9 cellular contexts compared by ENCODE assay signal in the genomic region with DNA sequence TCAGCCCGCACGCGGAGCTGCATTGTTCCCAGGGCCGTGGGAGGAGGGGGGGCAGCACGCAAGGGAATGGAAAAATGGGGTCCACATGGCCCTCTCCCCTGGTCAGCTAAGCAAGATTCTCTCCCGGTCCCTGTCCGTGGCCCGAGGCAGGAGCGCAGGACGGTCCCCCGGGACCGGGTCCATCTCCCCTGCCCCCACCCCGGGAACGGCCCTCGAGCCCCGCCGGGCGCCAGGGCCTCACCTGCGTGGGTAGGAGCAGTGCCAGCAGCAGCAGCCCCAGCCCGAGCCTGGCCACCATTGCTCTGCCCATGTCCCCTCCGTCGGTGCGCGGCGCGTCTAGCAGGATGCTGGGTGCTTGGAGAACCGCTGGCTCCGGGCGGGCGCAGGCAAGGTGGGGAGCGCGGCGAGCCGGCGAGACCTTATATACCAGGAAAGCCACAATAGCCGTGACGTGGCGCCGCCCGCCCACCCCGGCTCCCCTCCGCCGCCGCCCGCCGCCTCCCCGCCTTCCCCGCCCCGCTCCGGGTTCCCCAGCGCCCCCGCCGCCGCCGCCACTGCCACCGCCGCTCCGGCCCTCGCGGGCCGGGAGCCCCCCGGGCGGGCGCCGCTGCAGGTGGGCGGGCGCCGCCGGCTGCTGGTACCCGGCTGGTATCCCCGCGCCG. TPM values are rescaled to one million over a fixed set of nuclear protein-coding genes. Genes with fewer than 3 reads are reported as not detected.
A peak's percentile ranks its signal among the peaks of the same experiment; 100 is the strongest.
DNase-seq lines count a peak whose midpoint lies in the region; ATAC-seq lines count a peak whose summit lies in the region.
"Had no signal": no experiment of that assay in that cellular context is flagged by ENCODE, and none has a peak within 500 bp of the region (broad histone marks: within the 10 kb centered on the region; RNA-seq: fewer than 3 reads in every experiment).

A gene with protein sequence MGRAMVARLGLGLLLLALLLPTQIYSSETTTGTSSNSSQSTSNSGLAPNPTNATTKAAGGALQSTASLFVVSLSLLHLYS (minus strand): TSS at position 393 of the 662 bp plus-strand sequence. CDS start 83 bp downstream, at position 310.

- no peaks in the 10 kb centered on the region for H3K4me1 Mint-ChIP-seq in immature natural killer cell

- peaks cover 0 to 2% (median 0%) of the 10 kb centered on the region in 6 donors for H3K9me3 Mint-ChIP-seq in immature natural killer cell

- no peaks in the 10 kb centered on the region for H3K36me3 Mint-ChIP-seq in immature natural killer cell

- H3K4me3 Mint-ChIP-seq in immature natural killer cell = peak within 1 kb of the TSS in 4 of 5 donors; percentile 20 to 48 (median 30)

- no peak within 1 kb of the TSS for H3K27ac Mint-ChIP-seq in immature natural killer cell

- WGBS in adipose tissue, 3 donors = 1% methylated on average over 43 to 73 of the region's 73 CpGs

- H3K27me3 Mint-ChIP-seq in immature natural killer cell (ENCODE audit: low read depth in 3 of 3) = peaks cover 12 to 36% (median 19%) of the 10 kb centered on the region in 3 donors

- peak; percentile 32 for ATAC-seq in HG02885 (IDR thresholded peaks at IDR 0.05; ENCODE audit: poor library complexity, unreplicated experiment)

- no peak within 1 kb of the TSS for H3K27ac ChIP-seq in adipose tissue (ENCODE audit: low read depth, low read length)

- peak; percentile 65 to 75 for DNase-seq in NCI-H2081 (lab: John Stamatoyannopoulos, UW)
- no peak for DNase-seq in NCI-H2081 treated with DMSO at 0.1 percent for 48 hours (lab: John Stamatoyannopoulos, UW)
- DNase-seq in NCI-H524 treated with DMSO at 0.1 percent for 48 hours (lab: John Stamatoyannopoulos, UW) = peak; percentile 20
- no peak for DNase-seq in immature natural killer cell
- peak; percentile 4 for DNase-seq in stimulated activated CD4-positive, alpha-beta T cell treated with anti-CD3 and anti-CD28 coated beads, Interleukin-2, amount 100 ng/mL, for 48 hours
- DNase-seq in NCI-H226 = no peak
- DNase-seq: DND-41 had no signal

RNA-seq across cellular contexts. Expression of the gene that starts here (rescaled TPM):
- polyA plus RNA-seq in adipose tissue = 1,000 to 10,000 TPM in 1 of 3 donors, 10 to 100 TPM in 1, 1 to 10 TPM in 1; 5.5 to 1,196 (median 21.2) TPM
- under 1 TPM in 2 of 3 donors, not detected in 1; 0.28 to 0.48 TPM for polyA plus RNA-seq in immature natural killer cell

Comparison
In these comparisons a context has a peak if more than half of its experiments do, and no peak if none do; other contexts are left out.
1. RNA of the gene that starts here (polyA plus RNA-seq): 5.5 to 1,196 TPM in adipose tissue; 0.28 to 0.48 TPM in immature natural killer cell; every median in the first group is over 4 times any median in the second.
2. DNase-seq: peak in NCI-H2081 (2 of 2), NCI-H524 treated with DMSO at 0.1 percent for 48 hours (single experiment) and stimulated activated CD4-positive, alpha-beta T cell treated with anti-CD3 and anti-CD28 coated beads, Interleukin-2, amount 100 ng/mL, for 48 hours (2 of 2); none in NCI-H2081 treated with DMSO at 0.1 percent for 48 hours (single experiment), immature natural killer cell (0 of 3) and NCI-H226 (single experiment).